Comparison of ENCODE assay signal across 9 cellular contexts in the genomic region with DNA sequence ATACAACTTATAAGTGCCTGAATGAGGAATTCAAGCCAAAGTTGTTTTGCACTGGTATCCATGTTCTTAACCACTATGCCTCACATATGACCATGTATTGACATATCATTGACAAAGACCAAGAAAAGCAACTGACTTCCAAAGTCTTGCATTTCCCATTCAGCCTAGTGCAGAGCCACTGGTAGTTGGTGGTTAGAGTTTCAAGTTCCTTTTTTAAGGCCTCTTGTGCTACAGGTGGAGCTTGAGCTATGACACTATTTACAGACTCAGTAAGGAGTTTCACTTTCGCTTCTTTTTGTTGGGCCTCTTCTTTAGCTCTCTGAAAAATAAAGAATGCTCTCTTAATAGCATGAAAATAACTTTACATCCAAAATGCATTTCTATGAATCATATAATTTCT.
DNase-seq lines count a peak whose midpoint lies in the region; ATAC-seq and TF ChIP-seq lines count a peak whose summit lies in the region.
"Had no signal": no experiment of that assay in that cellular context is flagged by ENCODE, and none has a peak within 500 bp of the region (broad histone marks: within the 10 kb centered on the region; RNA-seq: fewer than 3 reads in every experiment).

No MANE protein-coding gene starts in this region.

- H3K27ac Mint-ChIP-seq in activated naive CD4-positive, alpha-beta T cell treated with anti-CD3 and anti-CD28 coated beads, Interleukin-2, amount 10 ng/mL, durations not matched to agents 7 days and 5 days: peak overlapping the region; percentile 86

- H3K4me1 Mint-ChIP-seq in activated naive CD4-positive, alpha-beta T cell treated with anti-CD3 and anti-CD28 coated beads, Interleukin-2, amount 10 ng/mL, durations not matched to agents 7 days and 5 days: peaks cover 33% of the 10 kb centered on the region

- peaks cover 8% of the 10 kb centered on the region for H3K9me3 Mint-ChIP-seq in activated naive CD4-positive, alpha-beta T cell treated with anti-CD3 and anti-CD28 coated beads, Interleukin-2, amount 10 ng/mL, durations not matched to agents 7 days and 5 days

- ATAC-seq in HG02981 (IDR thresholded peaks at IDR 0.05; ENCODE audit: unreplicated experiment): peak; percentile 99

- H3K4me3 Mint-ChIP-seq in activated naive CD4-positive, alpha-beta T cell treated with anti-CD3 and anti-CD28 coated beads, Interleukin-2, amount 10 ng/mL, durations not matched to agents 7 days and 5 days: no peak overlapping the region

- H4K20me1 ChIP-seq in PC-9 (ENCODE audit: insufficient read depth): no peaks in the 10 kb centered on the region

- no peaks in the 10 kb centered on the region for H3K4me1 ChIP-seq in PC-9 (replicated peaks; ENCODE audit: insufficient read depth)

- H3K27ac ChIP-seq in PC-9: no peak overlapping the region
- H3K27ac ChIP-seq: thoracic aorta had no signal

- no TSS peak for BruUV-seq in PC-9 (replicated peaks; lab: Mats Ljungman, UMichigan)

- CTCF ChIA-PET in activated naive CD4-positive, alpha-beta T cell treated with anti-CD3 and anti-CD28 coated beads, Interleukin-2, amount 10 ng/mL, durations not matched to agents 7 days and 5 days (lab: Charles Lee): no interaction called here
- CTCF ChIA-PET in PC-9 (lab: Charles Lee): no interaction called here

- no peak overlapping the region for H2AFZ ChIP-seq in PC-9

- H3K9me2 ChIP-seq in PC-9 (ENCODE audit: insufficient read depth): no peaks in the 10 kb centered on the region

- H3K36me3 Mint-ChIP-seq in activated naive CD4-positive, alpha-beta T cell treated with anti-CD3 and anti-CD28 coated beads, Interleukin-2, amount 10 ng/mL, durations not matched to agents 7 days and 5 days: peaks cover 5% of the 10 kb centered on the region

- no peaks in the 10 kb centered on the region for H3K9me3 ChIP-seq in PC-9 (ENCODE audit: insufficient read depth, low read depth)
- H3K9me3 ChIP-seq: thoracic aorta had no signal

- peak; percentile 29 for DNase-seq in activated naive CD4-positive, alpha-beta T cell treated with anti-CD3 and anti-CD28 coated beads, Interleukin-2, amount 10 ng/mL, durations not matched to agents 7 days and 5 days
- DNase-seq in activated naive CD4-positive, alpha-beta T cell (lab: John Stamatoyannopoulos, UW): no peak
- no peak for DNase-seq in PC-9
- peak; percentile 3 for DNase-seq in pons (ENCODE audit: low spot score)
- no peak for DNase-seq in activated CD8-positive, alpha-beta memory T cell treated with anti-CD3 and anti-CD28 coated beads, Interleukin-2, amount 50 U/mL, for 48 hours
- DNase-seq in NCI-H1436 (lab: John Stamatoyannopoulos, UW): no peak
- no peak for DNase-seq in H7

- intact Hi-C loops in PC-9 (cut with micrococcal nuclease; ENCODE audit: unreplicated experiment): no loop called here

- H3K4me2 ChIP-seq in PC-9: peak overlapping the region; percentile 34

- H3K27me3 ChIP-seq in PC-9 (ENCODE audit: insufficient read depth, low read depth) (no peaks in the 10 kb centered on the region), H7 (ENCODE audit: control insufficient read depth, insufficient read depth, low read length) (no peaks in the 10 kb centered on the region)

- no peaks in the 10 kb centered on the region for H3K79me2 ChIP-seq in PC-9 (ENCODE audit: low read depth)

- H3K36me3 ChIP-seq in PC-9 (ENCODE audit: low read depth) (no peaks in the 10 kb centered on the region), H7 (replicated peaks; ENCODE audit: control insufficient read depth, insufficient read depth, low read length) (no peaks in the 10 kb centered on the region)
- H3K36me3 ChIP-seq: thoracic aorta had no signal

- H3K4me3 ChIP-seq in PC-9: no peak overlapping the region
- H3K4me3 ChIP-seq in H7 (ENCODE audit: insufficient read depth, low read depth, low read length): no peak overlapping the region
- H3K4me3 ChIP-seq: thoracic aorta had no signal

- no peaks in the 10 kb centered on the region for H3F3A ChIP-seq in PC-9 (ENCODE audit: insufficient read depth, low read depth)

- POLR2A ChIA-PET in PC-9 (lab: Charles Lee; ENCODE audit: unreplicated experiment): no interaction called here

- TF ChIP-seq CTCF in PC-9 (conservative IDR thresholded peaks at IDR 0.05): no peak

- no peaks in the 10 kb centered on the region for H3K27me3 Mint-ChIP-seq in activated naive CD4-positive, alpha-beta T cell treated with anti-CD3 and anti-CD28 coated beads, Interleukin-2, amount 10 ng/mL, durations not matched to agents 7 days and 5 days

Comparison
In these comparisons a context has a peak if more than half of its experiments do, and no peak if none do; other contexts are left out.
1. DNase-seq: peak in activated naive CD4-positive, alpha-beta T cell treated with anti-CD3 and anti-CD28 coated beads, Interleukin-2, amount 10 ng/mL, durations not matched to agents 7 days and 5 days (single experiment) and pons (single experiment); none in activated naive CD4-positive, alpha-beta T cell (0 of 4), PC-9 (0 of 2), activated CD8-positive, alpha-beta memory T cell treated with anti-CD3 and anti-CD28 coated beads, Interleukin-2, amount 50 U/mL, for 48 hours (single experiment), NCI-H1436 (single experiment) and H7 (single experiment).